2 cellular contexts compared by ENCODE assay signal in the genomic region with DNA sequence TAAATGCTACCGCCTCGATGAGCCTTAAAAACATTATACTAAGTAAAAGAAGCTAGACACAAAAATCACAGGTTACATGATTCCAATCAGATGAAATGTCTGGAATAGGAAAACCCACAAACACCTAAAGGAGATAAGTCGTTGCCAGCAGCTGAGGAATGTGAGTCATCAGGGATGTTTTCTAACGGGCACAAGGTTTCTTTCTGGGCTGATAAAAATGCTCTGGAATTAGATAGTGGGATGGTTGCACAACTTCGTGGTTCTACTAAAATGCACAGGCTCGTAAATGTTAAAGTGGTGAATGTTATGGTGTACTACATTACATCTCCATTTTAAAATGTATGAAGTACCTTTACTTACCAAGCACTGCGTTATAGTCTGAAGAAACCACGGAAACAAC.
TF ChIP-seq lines count a peak whose summit lies in the region.

No MANE protein-coding gene starts in this region.

TF ChIP-seq in K562, 482 proteins besides CTCF, POLR2A, EP300 and RAD21:
- TF ChIP-seq ZNF717 (CRISPR knock-in tag; IDR thresholded peaks at IDR 0.05) = no peak
- 0 out of 2 replicates have a peak, but pooled peaks have one; percentile 35 for TF ChIP-seq ZNF766 (CRISPR knock-in tag; conservative IDR thresholded peaks at IDR 0.05)
- no peak for TF ChIP-seq HDAC1 (IDR thresholded peaks at IDR 0.05)
- TF ChIP-seq SREBF2 (CRISPR knock-in tag; IDR thresholded peaks at IDR 0.05) = no peak
- peak; percentile 27; the same call in 1 of the 2 replicates for TF ChIP-seq SMARCA4 (IDR thresholded peaks at IDR 0.05)
- no peak for TF ChIP-seq CEBPG (CRISPR knock-in tag; IDR thresholded peaks at IDR 0.05)
- peak; percentile 71 to 83 for TF ChIP-seq CEBPG (tag; conservative IDR thresholded peaks at IDR 0.05 in 1 of 2, IDR thresholded peaks at IDR 0.05 in 1 of 2)
- TF ChIP-seq CBFA2T3 (IDR thresholded peaks at IDR 0.05) = peak; percentile 70
- TF ChIP-seq JUND (IDR thresholded peaks at IDR 0.05; ENCODE audit: borderline replicate concordance, low read depth, low read length) = peak; percentile 58; the same call in 1 of the 2 replicates
- peak; percentile 69; the same call in 1 of the 3 replicates for TF ChIP-seq JUND (tag; IDR thresholded peaks at IDR 0.05; ENCODE audit: borderline replicate concordance, low read depth, low read length)
- peak; percentile 46; the same call in 1 of the 2 replicates for TF ChIP-seq TEAD4 (IDR thresholded peaks at IDR 0.05; ENCODE audit: low read length)
- TF ChIP-seq TEAD4 (CRISPR knock-in tag; IDR thresholded peaks at IDR 0.05; ENCODE audit: borderline replicate concordance) = no peak
- peak; percentile 84 for TF ChIP-seq CEBPB (tag; IDR thresholded peaks at IDR 0.05)
- TF ChIP-seq CTBP1 (IDR thresholded peaks at IDR 0.05; ENCODE audit: borderline replicate concordance) = peak; percentile 11; the same call in 1 of the 2 replicates
- peak; percentile 41 for TF ChIP-seq CBFA2T2 (conservative IDR thresholded peaks at IDR 0.05)
- TF ChIP-seq KDM1A (IDR thresholded peaks at IDR 0.05) = peak; percentile 24 to 45; a peak in 1 of 4 replicates
- TF ChIP-seq MAFF (IDR thresholded peaks at IDR 0.05; ENCODE audit: low read length) = no peak
- peak; percentile 45 for TF ChIP-seq TCF3 (CRISPR knock-in tag; IDR thresholded peaks at IDR 0.05)
- peak; percentile 58 for TF ChIP-seq ATF3 (IDR thresholded peaks at IDR 0.05)
- no peak for TF ChIP-seq ATF3 (CRISPR knock-in tag; conservative IDR thresholded peaks at IDR 0.05)
- TF ChIP-seq ZEB2 (IDR thresholded peaks at IDR 0.05) = 0 out of 2 replicates have a peak, but pooled peaks have one; percentile 20
- TF ChIP-seq NFIC (IDR thresholded peaks at IDR 0.05) = 0 out of 2 replicates have a peak, but pooled peaks have one; percentile 25
- TF ChIP-seq TAL1 (IDR thresholded peaks at IDR 0.05) = peak; percentile 13; the same call in 1 of the 2 replicates
- TF ChIP-seq JUN (IDR thresholded peaks at IDR 0.05; ENCODE audit: borderline replicate concordance, low read depth, low read length) = 0 out of 2 replicates have a peak, but pooled peaks have one; percentile 9
- no peak for TF ChIP-seq JUN (CRISPR knock-in tag; IDR thresholded peaks at IDR 0.05; ENCODE audit: borderline replicate concordance)
- peak; percentile 54 for TF ChIP-seq ARID1B (IDR thresholded peaks at IDR 0.05)
- TF ChIP-seq POLR2H (tag; IDR thresholded peaks at IDR 0.05; ENCODE audit: low read depth) = no peak
- peak; percentile 92 for TF ChIP-seq FOSL1 (tag; conservative IDR thresholded peaks at IDR 0.05)

TF ChIP-seq in HepG2, 621 proteins besides CTCF, POLR2A, EP300 and RAD21:
- peak; percentile 63 for TF ChIP-seq FOSL2 (CRISPR knock-in tag; IDR thresholded peaks at IDR 0.05)
- peak; percentile 49; the same call in 1 of the 2 replicates for TF ChIP-seq CEBPG (CRISPR knock-in tag; IDR thresholded peaks at IDR 0.05)
- no peak for TF ChIP-seq ZKSCAN5 (CRISPR knock-in tag; IDR thresholded peaks at IDR 0.05)
- TF ChIP-seq CEBPB (IDR thresholded peaks at IDR 0.05; ENCODE audit: borderline replicate concordance, low read depth, low read length) = peak; percentile 62; the same call in 1 of the 2 replicates
